In genomic region chr5:101686541-101686940, GRCh38 we compare ENCODE assay signal across 1 cellular context.
TF ChIP-seq lines count a peak whose summit lies in the region.

No MANE protein-coding gene starts in this region.

TF ChIP-seq in H1, 55 proteins besides CTCF, POLR2A, EP300 and RAD21 (continued from another document):
- TF ChIP-seq, protein P1, sequence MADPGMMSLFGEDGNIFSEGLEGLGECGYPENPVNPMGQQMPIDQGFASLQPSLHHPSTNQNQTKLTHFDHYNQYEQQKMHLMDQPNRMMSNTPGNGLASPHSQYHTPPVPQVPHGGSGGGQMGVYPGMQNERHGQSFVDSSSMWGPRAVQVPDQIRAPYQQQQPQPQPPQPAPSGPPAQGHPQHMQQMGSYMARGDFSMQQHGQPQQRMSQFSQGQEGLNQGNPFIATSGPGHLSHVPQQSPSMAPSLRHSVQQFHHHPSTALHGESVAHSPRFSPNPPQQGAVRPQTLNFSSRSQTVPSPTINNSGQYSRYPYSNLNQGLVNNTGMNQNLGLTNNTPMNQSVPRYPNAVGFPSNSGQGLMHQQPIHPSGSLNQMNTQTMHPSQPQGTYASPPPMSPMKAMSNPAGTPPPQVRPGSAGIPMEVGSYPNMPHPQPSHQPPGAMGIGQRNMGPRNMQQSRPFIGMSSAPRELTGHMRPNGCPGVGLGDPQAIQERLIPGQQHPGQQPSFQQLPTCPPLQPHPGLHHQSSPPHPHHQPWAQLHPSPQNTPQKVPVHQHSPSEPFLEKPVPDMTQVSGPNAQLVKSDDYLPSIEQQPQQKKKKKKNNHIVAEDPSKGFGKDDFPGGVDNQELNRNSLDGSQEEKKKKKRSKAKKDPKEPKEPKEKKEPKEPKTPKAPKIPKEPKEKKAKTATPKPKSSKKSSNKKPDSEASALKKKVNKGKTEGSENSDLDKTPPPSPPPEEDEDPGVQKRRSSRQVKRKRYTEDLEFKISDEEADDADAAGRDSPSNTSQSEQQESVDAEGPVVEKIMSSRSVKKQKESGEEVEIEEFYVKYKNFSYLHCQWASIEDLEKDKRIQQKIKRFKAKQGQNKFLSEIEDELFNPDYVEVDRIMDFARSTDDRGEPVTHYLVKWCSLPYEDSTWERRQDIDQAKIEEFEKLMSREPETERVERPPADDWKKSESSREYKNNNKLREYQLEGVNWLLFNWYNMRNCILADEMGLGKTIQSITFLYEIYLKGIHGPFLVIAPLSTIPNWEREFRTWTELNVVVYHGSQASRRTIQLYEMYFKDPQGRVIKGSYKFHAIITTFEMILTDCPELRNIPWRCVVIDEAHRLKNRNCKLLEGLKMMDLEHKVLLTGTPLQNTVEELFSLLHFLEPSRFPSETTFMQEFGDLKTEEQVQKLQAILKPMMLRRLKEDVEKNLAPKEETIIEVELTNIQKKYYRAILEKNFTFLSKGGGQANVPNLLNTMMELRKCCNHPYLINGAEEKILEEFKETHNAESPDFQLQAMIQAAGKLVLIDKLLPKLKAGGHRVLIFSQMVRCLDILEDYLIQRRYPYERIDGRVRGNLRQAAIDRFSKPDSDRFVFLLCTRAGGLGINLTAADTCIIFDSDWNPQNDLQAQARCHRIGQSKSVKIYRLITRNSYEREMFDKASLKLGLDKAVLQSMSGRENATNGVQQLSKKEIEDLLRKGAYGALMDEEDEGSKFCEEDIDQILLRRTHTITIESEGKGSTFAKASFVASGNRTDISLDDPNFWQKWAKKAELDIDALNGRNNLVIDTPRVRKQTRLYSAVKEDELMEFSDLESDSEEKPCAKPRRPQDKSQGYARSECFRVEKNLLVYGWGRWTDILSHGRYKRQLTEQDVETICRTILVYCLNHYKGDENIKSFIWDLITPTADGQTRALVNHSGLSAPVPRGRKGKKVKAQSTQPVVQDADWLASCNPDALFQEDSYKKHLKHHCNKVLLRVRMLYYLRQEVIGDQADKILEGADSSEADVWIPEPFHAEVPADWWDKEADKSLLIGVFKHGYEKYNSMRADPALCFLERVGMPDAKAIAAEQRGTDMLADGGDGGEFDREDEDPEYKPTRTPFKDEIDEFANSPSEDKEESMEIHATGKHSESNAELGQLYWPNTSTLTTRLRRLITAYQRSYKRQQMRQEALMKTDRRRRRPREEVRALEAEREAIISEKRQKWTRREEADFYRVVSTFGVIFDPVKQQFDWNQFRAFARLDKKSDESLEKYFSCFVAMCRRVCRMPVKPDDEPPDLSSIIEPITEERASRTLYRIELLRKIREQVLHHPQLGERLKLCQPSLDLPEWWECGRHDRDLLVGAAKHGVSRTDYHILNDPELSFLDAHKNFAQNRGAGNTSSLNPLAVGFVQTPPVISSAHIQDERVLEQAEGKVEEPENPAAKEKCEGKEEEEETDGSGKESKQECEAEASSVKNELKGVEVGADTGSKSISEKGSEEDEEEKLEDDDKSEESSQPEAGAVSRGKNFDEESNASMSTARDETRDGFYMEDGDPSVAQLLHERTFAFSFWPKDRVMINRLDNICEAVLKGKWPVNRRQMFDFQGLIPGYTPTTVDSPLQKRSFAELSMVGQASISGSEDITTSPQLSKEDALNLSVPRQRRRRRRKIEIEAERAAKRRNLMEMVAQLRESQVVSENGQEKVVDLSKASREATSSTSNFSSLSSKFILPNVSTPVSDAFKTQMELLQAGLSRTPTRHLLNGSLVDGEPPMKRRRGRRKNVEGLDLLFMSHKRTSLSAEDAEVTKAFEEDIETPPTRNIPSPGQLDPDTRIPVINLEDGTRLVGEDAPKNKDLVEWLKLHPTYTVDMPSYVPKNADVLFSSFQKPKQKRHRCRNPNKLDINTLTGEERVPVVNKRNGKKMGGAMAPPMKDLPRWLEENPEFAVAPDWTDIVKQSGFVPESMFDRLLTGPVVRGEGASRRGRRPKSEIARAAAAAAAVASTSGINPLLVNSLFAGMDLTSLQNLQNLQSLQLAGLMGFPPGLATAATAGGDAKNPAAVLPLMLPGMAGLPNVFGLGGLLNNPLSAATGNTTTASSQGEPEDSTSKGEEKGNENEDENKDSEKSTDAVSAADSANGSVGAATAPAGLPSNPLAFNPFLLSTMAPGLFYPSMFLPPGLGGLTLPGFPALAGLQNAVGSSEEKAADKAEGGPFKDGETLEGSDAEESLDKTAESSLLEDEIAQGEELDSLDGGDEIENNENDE (IDR thresholded peaks at IDR 0.05; ENCODE audit: insufficient replicate concordance, low read length): peak; percentile 82
TF ChIP-seq in H1: peak in this region for 2.
